ENCODE assay signal across 22 cellular contexts in genomic region chr16:21704266-21704665, GRCh38. TPM values are rescaled to one million over a fixed set of nuclear protein-coding genes. Genes with fewer than 3 reads are reported as not detected.
A peak's percentile ranks its signal among the peaks of the same experiment; 100 is the strongest.
DNase-seq lines count a peak whose midpoint lies in the region; ATAC-seq, FAIRE-seq and TF ChIP-seq lines count a peak whose summit lies in the region.
"Had no signal": no experiment of that assay in that cellular context is flagged by ENCODE, and none has a peak within 500 bp of the region (broad histone marks: within the 10 kb centered on the region; RNA-seq: fewer than 3 reads in every experiment).

No MANE protein-coding gene starts in this region.

- H3K27me3 ChIP-seq in HepG2 (ENCODE audit: control insufficient read depth in 1 of 2, insufficient read depth in 2 of 2, low read length in 2 of 2) = peaks cover 2 to 25% of the 10 kb centered on the region in 2 experiments; a peak in 4 of 5 replicates
- no peaks in the 10 kb centered on the region for H3K27me3 ChIP-seq in right lobe of liver
- peaks cover 20% of the 10 kb centered on the region for H3K27me3 ChIP-seq in OCI-LY3 (ENCODE audit: low read depth, low read length)
- H3K27me3 ChIP-seq: BE2C had no signal

- no peak for FAIRE-seq in HepG2 (lab: Jason Lieb, UNC)
- FAIRE-seq: A204.1, H1 had no signal

- peaks cover 7 to 16% of the 10 kb centered on the region in 2 donors for H3K27me3 Mint-ChIP-seq in stimulated activated naive B cell treated with anti-CD40 and anti-IgM and Interleukin-4, amounts not matched to agents 10 μg/mL and 1 μg/mL and 100 μg/mL, for 72 hours

- no peaks in the 10 kb centered on the region for H3K79me2 ChIP-seq in HepG2 (ENCODE audit: insufficient read depth, low read length)
- H3K79me2 ChIP-seq in OCI-LY3 (ENCODE audit: low read length) = no peaks in the 10 kb centered on the region

- H3K4me1 ChIP-seq in HepG2 (ENCODE audit: insufficient read depth, low read length) (no peaks in the 10 kb centered on the region), right lobe of liver (no peaks in the 10 kb centered on the region), OCI-LY3 (ENCODE audit: low read length) (peaks cover 25% of the 10 kb centered on the region)
- H3K4me1 ChIP-seq: BE2C, Caco-2 had no signal

- in situ Hi-C loops in HepG2 (cut with HindIII; ENCODE audit: extremely low pct_ligation_motif_present, low pct_unique_long_range_greater_than_20kb) = no loop called here

- H3K4me2 ChIP-seq in HepG2 (ENCODE audit: low read depth, low read length) (no peak overlapping the region), OCI-LY3 (ENCODE audit: low read length) (peak overlapping the region; percentile 60; the same call in 1 of the 2 replicates)

- no peaks in the 10 kb centered on the region for H3K36me3 ChIP-seq in HepG2 (replicated peaks in 1 of 2; ENCODE audit: control insufficient read depth in 1 of 2, insufficient read depth in 2 of 2, low read length in 2 of 2)
- H3K36me3 ChIP-seq in right lobe of liver = no peaks in the 10 kb centered on the region
- H3K36me3 ChIP-seq in OCI-LY3 (replicated peaks; ENCODE audit: low read depth, low read length) = no peaks in the 10 kb centered on the region
- H3K36me3 ChIP-seq: BE2C had no signal

- TF ChIP-seq POLR2A in HepG2 (IDR thresholded peaks at IDR 0.05; ENCODE audit: insufficient read depth in 1 of 2, low read depth in 2 of 2, low read length in 2 of 2) (no peak), right lobe of liver (IDR thresholded peaks at IDR 0.05) (no peak)

- H4K20me1 ChIP-seq in HepG2 (ENCODE audit: insufficient read depth, low read length) (no peaks in the 10 kb centered on the region), OCI-LY3 (ENCODE audit: insufficient read depth, low read length) (no peaks in the 10 kb centered on the region)

- H3K27ac Mint-ChIP-seq in stimulated activated naive B cell treated with anti-CD40 and anti-IgM and Interleukin-4, amounts not matched to agents 10 μg/mL and 1 μg/mL and 100 μg/mL, for 72 hours = peak overlapping the region; percentile 20
- H3K27ac Mint-ChIP-seq: CD4-positive, alpha-beta memory T cell had no signal

- 45% methylated on average over 5 of the region's 5 CpGs for WGBS in HepG2 (ENCODE audit: low lambda C conversion rate)
- 67% methylated on average over 2 of the region's 5 CpGs for WGBS in right lobe of liver (ENCODE audit: insufficient coverage, low coverage, low lambda C conversion rate, missing lambda C conversion rate)

- DNase-seq in HepG2 (ENCODE audit: low spot score) (no peak), right lobe of liver (no peak), T-helper 9 cell (no peak), NCI-H146 treated with DMSO at 0.1 percent for 48 hours (lab: John Stamatoyannopoulos, UW; ENCODE audit: unreplicated experiment) (no peak)
- no peak for DNase-seq in stimulated activated naive B cell treated with anti-CD40 and anti-IgM and Interleukin-4, amounts not matched to agents 10 μg/mL and 1 μg/mL and 100 μg/mL, for 72 hours
- DNase-seq: BE2C; C1 segment of cervical spinal cord; Caco-2; CD4-positive, alpha-beta memory T cell; DMS153; DND-41; EL; GDM1; GM23248; H7; HCEC 1CT had no signal

- no TSS peak for BruUV-seq in HepG2 (replicated peaks; lab: Mats Ljungman, UMichigan)

- TF ChIP-seq EP300 in HepG2 (IDR thresholded peaks at IDR 0.05; ENCODE audit: low read depth in 2 of 2, low read length in 2 of 2) (no peak), HepG2 (CRISPR knock-in tag; IDR thresholded peaks at IDR 0.05; ENCODE audit: borderline replicate concordance) (no peak)

- H3K9me3 ChIP-seq in HepG2 (ENCODE audit: low read length) (no peaks in the 10 kb centered on the region), right lobe of liver (no peaks in the 10 kb centered on the region), OCI-LY3 (ENCODE audit: insufficient read depth, low read length) (no peaks in the 10 kb centered on the region)
- H3K9me3 ChIP-seq: BE2C, Caco-2 had no signal

- intact Hi-C loops in HepG2 (cut with micrococcal nuclease; ENCODE audit: unreplicated experiment) = no loop called here
- intact Hi-C loops in right lobe of liver (cut with DNase I) = no loop called here

- H3K9ac ChIP-seq in HepG2 (ENCODE audit: insufficient read depth, low read depth, low read length) = no peak overlapping the region
- H3K9ac ChIP-seq in OCI-LY3 (ENCODE audit: low read length) = no peak overlapping the region
- H3K9ac ChIP-seq: GM23248 had no signal

- H3K4me3 ChIP-seq in HepG2 (replicated peaks in 1 of 3; ENCODE audit: insufficient read depth in 1 of 3, low read depth in 2 of 3, low read length in 3 of 3) = no peak overlapping the region
- H3K4me3 ChIP-seq in right lobe of liver = no peak overlapping the region
- H3K4me3 ChIP-seq in OCI-LY3 (ENCODE audit: low read length) = no peak overlapping the region
- H3K4me3 ChIP-seq: GM12878, GM23248 had no signal

- H3K27ac ChIP-seq in HepG2 (ENCODE audit: extremely low read length, insufficient read depth, low read length) = no peak overlapping the region
- H3K27ac ChIP-seq in right lobe of liver = no peak overlapping the region
- H3K27ac ChIP-seq in OCI-LY3 (ENCODE audit: low read length) = no peak overlapping the region
- H3K27ac ChIP-seq: 22Rv1, GM23248 had no signal

- TF ChIP-seq CTCF in HepG2 (CRISPR knock-in tag; IDR thresholded peaks at IDR 0.05) (no peak), right lobe of liver (IDR thresholded peaks at IDR 0.05) (no peak), OCI-LY3 (IDR thresholded peaks at IDR 0.05; ENCODE audit: low read depth, low read length) (no peak)

- CTCF ChIA-PET in HepG2 (lab: Yijun Ruan, JAX; ENCODE audit: low intra/inter-chr PET ratio, low total read pairs) = no interaction called here

- no peak for ATAC-seq in HepG2
- no peak for ATAC-seq in right lobe of liver
- no peak for ATAC-seq in stimulated activated naive B cell treated with anti-CD40 and anti-IgM and Interleukin-4, amounts not matched to agents 10 μg/mL and 1 μg/mL and 100 μg/mL, for 72 hours (replicated peaks)

- peaks cover 14 to 19% of the 10 kb centered on the region in 2 donors for H3K4me1 Mint-ChIP-seq in stimulated activated naive B cell treated with anti-CD40 and anti-IgM and Interleukin-4, amounts not matched to agents 10 μg/mL and 1 μg/mL and 100 μg/mL, for 72 hours

- H2AFZ ChIP-seq in HepG2 (ENCODE audit: low read length) (no peak overlapping the region), OCI-LY3 (ENCODE audit: low read depth, low read length) (no peak overlapping the region)
- H2AFZ ChIP-seq: GM23248 had no signal

- peaks cover 0 to 2% of the 10 kb centered on the region in 2 donors for H3K36me3 Mint-ChIP-seq in stimulated activated naive B cell treated with anti-CD40 and anti-IgM and Interleukin-4, amounts not matched to agents 10 μg/mL and 1 μg/mL and 100 μg/mL, for 72 hours
- H3K36me3 Mint-ChIP-seq: CD4-positive, alpha-beta memory T cell had no signal

- no peaks in the 10 kb centered on the region for H3K9me3 Mint-ChIP-seq in stimulated activated naive B cell treated with anti-CD40 and anti-IgM and Interleukin-4, amounts not matched to agents 10 μg/mL and 1 μg/mL and 100 μg/mL, for 72 hours
- H3K9me3 Mint-ChIP-seq: CD4-positive, alpha-beta memory T cell had no signal

- no peak overlapping the region for H3K4me3 Mint-ChIP-seq in stimulated activated naive B cell treated with anti-CD40 and anti-IgM and Interleukin-4, amounts not matched to agents 10 μg/mL and 1 μg/mL and 100 μg/mL, for 72 hours
- H3K4me3 Mint-ChIP-seq: CD4-positive, alpha-beta memory T cell had no signal

- POLR2A ChIA-PET in HepG2 (lab: Yijun Ruan, JAX) = no interaction called here

- no peak for TF ChIP-seq RAD21 in HepG2 (CRISPR knock-in tag; IDR thresholded peaks at IDR 0.05)

RNA-seq across cellular contexts. Expression of gene OTOA, which starts 40.5 kb away (rescaled TPM):
- total RNA-seq in HepG2 (2016; rRNA removed; fragmentation: Illumina TruSeq; extraction: Trizol) (0.11 and 0.15 TPM in 2 replicates), right lobe of liver (under 1 TPM in 4 of 6 experiments, not detected in 2; 0.12 to 0.25 (median 0.17) TPM)
- total RNA-seq in HepG2 (2016; cell fraction: cytosol; rRNA removed; fragmentation: Illumina TruSeq; extraction: Trizol; ENCODE audit: low read depth) = 0.09 and 0.10 TPM in 2 replicates
- total RNA-seq in HepG2 (2016; cell fraction: insoluble cytoplasmic fraction; rRNA removed; fragmentation: Illumina TruSeq; extraction: Trizol) = 0.06 and 0.11 TPM in 2 replicates
- total RNA-seq in HepG2 (2016; cell fraction: membrane; rRNA removed; fragmentation: Illumina TruSeq; extraction: Trizol) = 0.10 TPM in 1 of 2 replicates, not detected in the other
- total RNA-seq in HepG2 (2016; cell fraction: nucleus; rRNA removed; fragmentation: Illumina TruSeq; extraction: Trizol) = 0.40 and 0.50 TPM in 2 replicates
- polyA plus RNA-seq in HepG2 (2011; rRNA removed) = 0.01 and 0.05 TPM in 2 replicates
- 0.04 and 0.09 TPM in 2 replicates for polyA plus RNA-seq in HepG2 (2011; cell fraction: cytosol; rRNA removed)
- polyA plus RNA-seq in HepG2 (2011; cell fraction: nucleus; rRNA removed) = 0.06 and 0.10 TPM in 2 replicates
- 0.04 TPM in 1 of 2 replicates, not detected in the other for polyA plus RNA-seq in HepG2 (2012)
- polyA plus RNA-seq in HepG2 (2016; cell fraction: cytosol; fragmentation: Illumina TruSeq; extraction: Trizol; ENCODE audit: low read depth) = 0.05 TPM in 1 of 2 replicates, not detected in the other
- polyA plus RNA-seq in HepG2 (2016; cell fraction: insoluble cytoplasmic fraction; fragmentation: Illumina TruSeq; extraction: Trizol; ENCODE audit: low read depth) = 0.08 TPM in 1 of 2 replicates, not detected in the other
- polyA plus RNA-seq in HepG2 (2016; cell fraction: membrane; fragmentation: Illumina TruSeq; extraction: Trizol; ENCODE audit: low read depth) = 0.06 TPM in 1 of 2 replicates, not detected in the other
- 0.20 and 0.56 TPM in 2 replicates for polyA plus RNA-seq in HepG2 (2016; cell fraction: nucleus; fragmentation: Illumina TruSeq; extraction: Trizol; ENCODE audit: insufficient read depth, low read depth)
- 0.05 TPM in 1 of 2 replicates, not detected in the other for polyA minus RNA-seq in HepG2 (2011; rRNA and poly(A)+ RNA removed; ENCODE audit: low replicate concordance)
- polyA minus RNA-seq in HepG2 (2011; cell fraction: cytosol; rRNA and poly(A)+ RNA removed) = not detected in 2 replicates
- 0.25 and 0.26 TPM in 2 replicates for polyA minus RNA-seq in HepG2 (2011; cell fraction: nucleus; rRNA and poly(A)+ RNA removed)
- total RNA-seq: Caco-2, GM23248, H7 had no signal
- polyA plus RNA-seq: AG04450; CD4-positive, alpha-beta memory T cell; GM23248 had no signal

RNA-seq across cellular contexts. Expression of gene IGSF6, which starts 51.9 kb away (rescaled TPM):
- total RNA-seq in HepG2 (2016; rRNA removed; fragmentation: Illumina TruSeq; extraction: Trizol) (not detected in 2 replicates), right lobe of liver (10 to 100 TPM in 1 of 6 experiments, 1 to 10 TPM in 5; 1.9 to 20.5 (median 3.4) TPM)
- total RNA-seq in HepG2 (2016; cell fraction: cytosol; rRNA removed; fragmentation: Illumina TruSeq; extraction: Trizol; ENCODE audit: low read depth) = not detected in 2 replicates
- total RNA-seq in HepG2 (2016; cell fraction: insoluble cytoplasmic fraction; rRNA removed; fragmentation: Illumina TruSeq; extraction: Trizol) = not detected in 2 replicates
- not detected in 2 replicates for total RNA-seq in HepG2 (2016; cell fraction: membrane; rRNA removed; fragmentation: Illumina TruSeq; extraction: Trizol)
- not detected in 2 replicates for total RNA-seq in HepG2 (2016; cell fraction: nucleus; rRNA removed; fragmentation: Illumina TruSeq; extraction: Trizol)
- polyA plus RNA-seq in HepG2 (2011; rRNA removed) = not detected in 2 replicates
- polyA plus RNA-seq in HepG2 (2011; cell fraction: cytosol; rRNA removed) = not detected in 2 replicates
- polyA plus RNA-seq in HepG2 (2011; cell fraction: nucleus; rRNA removed) = not detected in 2 replicates
- polyA plus RNA-seq in HepG2 (2012) = 0.19 and 0.24 TPM in 2 replicates
- polyA plus RNA-seq in HepG2 (2016; cell fraction: cytosol; fragmentation: Illumina TruSeq; extraction: Trizol; ENCODE audit: low read depth) = not detected in 2 replicates
- polyA plus RNA-seq in HepG2 (2016; cell fraction: insoluble cytoplasmic fraction; fragmentation: Illumina TruSeq; extraction: Trizol; ENCODE audit: low read depth) = not detected in 2 replicates
- not detected in 2 replicates for polyA plus RNA-seq in HepG2 (2016; cell fraction: membrane; fragmentation: Illumina TruSeq; extraction: Trizol; ENCODE audit: low read depth)
- polyA plus RNA-seq in HepG2 (2016; cell fraction: nucleus; fragmentation: Illumina TruSeq; extraction: Trizol; ENCODE audit: insufficient read depth, low read depth) = not detected in 2 replicates
- polyA minus RNA-seq in HepG2 (2011; rRNA and poly(A)+ RNA removed; ENCODE audit: low replicate concordance) = not detected in 2 replicates
- polyA minus RNA-seq in HepG2 (2011; cell fraction: cytosol; rRNA and poly(A)+ RNA removed) = not detected in 2 replicates
- not detected in 2 replicates for polyA minus RNA-seq in HepG2 (2011; cell fraction: nucleus; rRNA and poly(A)+ RNA removed)
- total RNA-seq: Caco-2, GM23248, H1, H7 had no signal
- polyA plus RNA-seq: AG04450, H1 had no signal
